Comparison of ENCODE assay signal across 8 cellular contexts in genomic region chr17:43360739-43361498, GRCh38. TPM values are rescaled to one million over a fixed set of nuclear protein-coding genes. Genes with fewer than 3 reads are reported as not detected.
DNase-seq lines count a peak whose midpoint lies in the region; ATAC-seq, FAIRE-seq and TF ChIP-seq lines count a peak whose summit lies in the region.

No MANE protein-coding gene starts in this region.

- peaks cover 14% of the 10 kb centered on the region for H3K4me1 ChIP-seq in Caco-2
- H3K4me1 ChIP-seq in fibroblast of lung (ENCODE audit: control insufficient read depth, extremely low read depth, insufficient read depth, low read length): peaks cover 5% of the 10 kb centered on the region

- CTCF ChIA-PET in Caco-2 (lab: Charles Lee): interaction anchor here (0.7 to 3.3 kb wide), 7 partner anchors 8 to 123 kb away, joined by 3 to 27 read pairs (median 5); partner anchors contain the start of gene DHX8

- H3K79me2 ChIP-seq in fibroblast of lung (ENCODE audit: control insufficient read depth, insufficient read depth, low read length): no peaks in the 10 kb centered on the region

- POLR2A ChIA-PET in Caco-2 (lab: Charles Lee): interaction anchor here (0.6 to 3.3 kb wide), 38 partner anchors 8 to 973 kb away, joined by 3 to 64 read pairs (median 6); partner anchors contain the start of genes ATXN7L3, BRCA1, DHX8 and DUSP3
- POLR2A ChIA-PET in naive thymus-derived CD8-positive, alpha-beta T cell (lab: Charles Lee): interaction anchor here (0.5 to 16.7 kb wide), 55 partner anchors 8 to 1785 kb away, joined by 3 to 755 read pairs (median 4); partner anchors contain the start of genes AARSD1, ARL4D, BECN1 and BRCA1

- FAIRE-seq in RCC 7860 (lab: Jason Lieb, UNC): peak; percentile 80

- H3K27ac Mint-ChIP-seq in Caco-2 (ENCODE audit: unreplicated experiment): peak overlapping the region; percentile 99
- H3K27ac Mint-ChIP-seq in naive thymus-derived CD8-positive, alpha-beta T cell: peak overlapping the region; percentile 98 to 100 (median 100)
- peak overlapping the region; percentile 100 for H3K27ac Mint-ChIP-seq in stimulated activated naive B cell treated with anti-CD40 and anti-IgM and Interleukin-4, amounts not matched to agents 10 μg/mL and 1 μg/mL and 100 μg/mL, for 72 hours

- peak overlapping the region; percentile 97 for H3K27ac ChIP-seq in fibroblast of lung (ENCODE audit: insufficient read depth, low read length)

- peak overlapping the region; percentile 72 for H3K9ac ChIP-seq in fibroblast of lung (ENCODE audit: insufficient read depth, low read length)

- no peaks in the 10 kb centered on the region for H3K27me3 ChIP-seq in Caco-2 (replicated peaks; ENCODE audit: control insufficient read depth, insufficient read depth, low read length)
- no peaks in the 10 kb centered on the region for H3K27me3 ChIP-seq in fibroblast of lung (ENCODE audit: control insufficient read depth, insufficient read depth, low read length)

- ATAC-seq in GM21447 (IDR thresholded peaks at IDR 0.05; ENCODE audit: unreplicated experiment): peak; percentile 72
- peak; percentile 84 for ATAC-seq in naive thymus-derived CD8-positive, alpha-beta T cell
- ATAC-seq in stimulated activated naive B cell treated with anti-CD40 and anti-IgM and Interleukin-4, amounts not matched to agents 10 μg/mL and 1 μg/mL and 100 μg/mL, for 72 hours (replicated peaks): peak; percentile 84 to 87

- peaks cover 2% of the 10 kb centered on the region for H3K27me3 Mint-ChIP-seq in Caco-2 (ENCODE audit: insufficient read depth, unreplicated experiment)
- peaks cover 0 to 4% (median 0%) of the 10 kb centered on the region in 5 donors for H3K27me3 Mint-ChIP-seq in naive thymus-derived CD8-positive, alpha-beta T cell
- peaks cover 6% of the 10 kb centered on the region in 2 donors for H3K27me3 Mint-ChIP-seq in stimulated activated naive B cell treated with anti-CD40 and anti-IgM and Interleukin-4, amounts not matched to agents 10 μg/mL and 1 μg/mL and 100 μg/mL, for 72 hours

- H3K36me3 Mint-ChIP-seq in Caco-2 (ENCODE audit: insufficient read depth, unreplicated experiment): peaks cover 77% of the 10 kb centered on the region
- H3K36me3 Mint-ChIP-seq in naive thymus-derived CD8-positive, alpha-beta T cell: no peaks in the 10 kb centered on the region
- H3K36me3 Mint-ChIP-seq in stimulated activated naive B cell treated with anti-CD40 and anti-IgM and Interleukin-4, amounts not matched to agents 10 μg/mL and 1 μg/mL and 100 μg/mL, for 72 hours: peaks cover 5 to 13% of the 10 kb centered on the region in 2 donors

- DNase-seq in Caco-2: peak; percentile 95 to 99
- peak; percentile 100 for DNase-seq in Jurkat, Clone E6-1 (ENCODE audit: low read depth, low spot score)
- DNase-seq in RCC 7860 (ENCODE audit: low spot score): peak; percentile 100
- DNase-seq in activated T-helper 1 cell treated with anti-CD3 and anti-CD28 coated beads, Interleukin-2, amount 50 U/mL, for 16 hours (ENCODE audit: low read depth in 1 of 2, low spot score in 1 of 2): peak; percentile 69 to 87
- peak; percentile 98 to 100 for DNase-seq in fibroblast of lung (ENCODE audit: low read depth in 2 of 2)
- DNase-seq in naive thymus-derived CD8-positive, alpha-beta T cell: peak; percentile 72 to 97 (median 94)
- DNase-seq in stimulated activated naive B cell treated with anti-CD40 and anti-IgM and Interleukin-4, amounts not matched to agents 10 μg/mL and 1 μg/mL and 100 μg/mL, for 72 hours: peak; percentile 95

- BruUV-seq in Caco-2 (replicated peaks; lab: Mats Ljungman, UMichigan): TSS peak; percentile 76

- H3K4me3 Mint-ChIP-seq in Caco-2 (ENCODE audit: unreplicated experiment): peak overlapping the region; percentile 70
- peak overlapping the region; percentile 85 to 96 (median 94) for H3K4me3 Mint-ChIP-seq in naive thymus-derived CD8-positive, alpha-beta T cell
- H3K4me3 Mint-ChIP-seq in stimulated activated naive B cell treated with anti-CD40 and anti-IgM and Interleukin-4, amounts not matched to agents 10 μg/mL and 1 μg/mL and 100 μg/mL, for 72 hours: peak overlapping the region; percentile 84 to 89

- H3K36me3 ChIP-seq in Caco-2 (ENCODE audit: control insufficient read depth, insufficient read depth, low read length): no peaks in the 10 kb centered on the region
- H3K36me3 ChIP-seq in fibroblast of lung (ENCODE audit: control insufficient read depth, insufficient read depth, low read length): no peaks in the 10 kb centered on the region

- H3K9me3 ChIP-seq in Caco-2: no peaks in the 10 kb centered on the region
- no peaks in the 10 kb centered on the region for H3K9me3 ChIP-seq in fibroblast of lung (ENCODE audit: control insufficient read depth, insufficient read depth, low read depth, low read length)

- peak overlapping the region; percentile 68 for H2AFZ ChIP-seq in fibroblast of lung (ENCODE audit: low read length)

- peak overlapping the region; percentile 36 for H3K4me3 ChIP-seq in Caco-2 (ENCODE audit: low read depth, low read length)
- H3K4me3 ChIP-seq in Jurkat, Clone E6-1 (ENCODE audit: low read length): peak overlapping the region; percentile 63
- peak overlapping the region; percentile 36 to 85 (median 58) for H3K4me3 ChIP-seq in fibroblast of lung (replicated peaks in 1 of 4; ENCODE audit: control extremely low read depth in 1 of 4, insufficient read depth in 1 of 4, low read depth in 3 of 4, low read length in 4 of 4)

- H3K9me3 Mint-ChIP-seq in Caco-2 (ENCODE audit: unreplicated experiment): no peaks in the 10 kb centered on the region
- H3K9me3 Mint-ChIP-seq in naive thymus-derived CD8-positive, alpha-beta T cell: no peaks in the 10 kb centered on the region
- peaks cover 0 to 1% of the 10 kb centered on the region in 2 donors for H3K9me3 Mint-ChIP-seq in stimulated activated naive B cell treated with anti-CD40 and anti-IgM and Interleukin-4, amounts not matched to agents 10 μg/mL and 1 μg/mL and 100 μg/mL, for 72 hours

- intact Hi-C loops in Caco-2 (cut with micrococcal nuclease; ENCODE audit: unreplicated experiment): loop anchor here (2.0 to 5.0 kb wide), 2 partner anchors 30 to 189 kb away; partner anchors contain the start of gene NBR1

- TF ChIP-seq CTCF in Caco-2 (IDR thresholded peaks at IDR 0.05; ENCODE audit: insufficient read depth in 1 of 2, low read depth in 1 of 2, low read length in 1 of 2, severe bottlenecking in 1 of 2, unreplicated experiment in 1 of 2) (no peak), fibroblast of lung (conservative IDR thresholded peaks at IDR 0.05 in 1 of 2, IDR thresholded peaks at IDR 0.05 in 1 of 2; ENCODE audit: low read depth in 1 of 2, low read length in 2 of 2) (no peak)

- peak overlapping the region; percentile 79 for H3K4me2 ChIP-seq in fibroblast of lung (ENCODE audit: extremely low read depth, insufficient read depth, low read length)

- no peaks in the 10 kb centered on the region for H4K20me1 ChIP-seq in fibroblast of lung (ENCODE audit: control insufficient read depth, extremely low read depth, insufficient read depth, low read length)

- peaks cover 31% of the 10 kb centered on the region for H3K4me1 Mint-ChIP-seq in Caco-2 (ENCODE audit: low read depth, unreplicated experiment)
- peaks cover 31 to 56% (median 50%) of the 10 kb centered on the region in 4 donors for H3K4me1 Mint-ChIP-seq in naive thymus-derived CD8-positive, alpha-beta T cell
- H3K4me1 Mint-ChIP-seq in stimulated activated naive B cell treated with anti-CD40 and anti-IgM and Interleukin-4, amounts not matched to agents 10 μg/mL and 1 μg/mL and 100 μg/mL, for 72 hours: peaks cover 24 to 57% of the 10 kb centered on the region in 2 donors

RNA-seq across cellular contexts. Expression of gene ARL4D, which starts 37.9 kb away (rescaled TPM):
- 16.0 and 19.9 TPM in 2 replicates for total RNA-seq in Caco-2 (2022)
- polyA plus RNA-seq in Jurkat, Clone E6-1 (2012; ENCODE audit: insufficient read depth, insufficient read length): 2.3 TPM
- 46.4 and 60.6 TPM in 2 replicates for total RNA-seq in fibroblast of lung
- polyA plus RNA-seq in fibroblast of lung: 12.5 and 14.0 TPM in 2 replicates
- polyA plus RNA-seq in fibroblast of lung (2012): 12.3 and 14.6 TPM in 2 replicates
- 10.4 and 17.2 TPM in 2 replicates for polyA minus RNA-seq in fibroblast of lung (ENCODE audit: low replicate concordance)
- 1 to 10 TPM; 1.6 to 2.4 TPM for total RNA-seq in naive thymus-derived CD8-positive, alpha-beta T cell
- polyA plus RNA-seq in naive thymus-derived CD8-positive, alpha-beta T cell: 1 to 10 TPM; 1.1 to 3.2 (median 2.2) TPM

Comparison
In these comparisons a context has a peak if more than half of its experiments do, and no peak if none do; other contexts are left out.
1. Peak in every context shown above with its lines: DNase-seq, ATAC-seq, H3K4me3 ChIP-seq and H3K27ac ChIP-seq.